22 cellular contexts compared by ENCODE assay signal in genomic region chr22:46602025-46602424, GRCh38. TPM values are rescaled to one million over a fixed set of nuclear protein-coding genes. Genes with fewer than 3 reads are reported as not detected.
DNase-seq lines count a peak whose midpoint lies in the region; ATAC-seq, FAIRE-seq and TF ChIP-seq lines count a peak whose summit lies in the region.
"Had no signal": no experiment of that assay in that cellular context is flagged by ENCODE, and none has a peak within 500 bp of the region (broad histone marks: within the 10 kb centered on the region; RNA-seq: fewer than 3 reads in every experiment).

No MANE protein-coding gene starts in this region.

- H3K9me3 Mint-ChIP-seq in stimulated activated naive CD8-positive, alpha-beta T cell treated with anti-CD3 and anti-CD28 coated beads, Interleukin-15, Interleukin-2, amounts not matched to agents 100 ng/mL and 50 ng/mL, for 24 hours: peaks cover 5% of the 10 kb centered on the region
- H3K9me3 Mint-ChIP-seq in WTC11: peaks cover 5% of the 10 kb centered on the region
- H3K9me3 Mint-ChIP-seq: activated B cell treated with CpG ODN at 0.5 μM for 24 hours; effector memory CD8-positive, alpha-beta T cell had no signal

- TF ChIP-seq CTCF in WTC11 (IDR thresholded peaks at IDR 0.05) (no peak), lower lobe of right lung (IDR thresholded peaks at IDR 0.05) (no peak), dorsolateral prefrontal cortex (IDR thresholded peaks at IDR 0.05 in 54 of 56, conservative IDR thresholded peaks at IDR 0.05 in 2 of 56; ENCODE audit: low read depth in 1 of 56, partially characterized antibody in 56 of 56) (no peak)

- H3K9me3 ChIP-seq in lower lobe of right lung: no peaks in the 10 kb centered on the region
- H3K9me3 ChIP-seq: thoracic aorta had no signal

- FAIRE-seq in urothelium cell line (lab: Jason Lieb, UNC): no peak
- FAIRE-seq: A204.1, GM18507 had no signal

- no peak for DNase-seq in stimulated activated naive CD8-positive, alpha-beta T cell treated with anti-CD3 and anti-CD28 coated beads, Interleukin-15, Interleukin-2, amounts not matched to agents 100 U/mL and 50 U/mL, for 24 hours
- DNase-seq in WTC11 (ENCODE audit: low spot score): no peak
- peak; percentile 72 for DNase-seq in lower lobe of right lung
- DNase-seq in dorsolateral prefrontal cortex: no peak
- DNase-seq in DMS114 treated with DMSO at 0.1 percent for 48 hours (lab: John Stamatoyannopoulos, UW; ENCODE audit: unreplicated experiment): no peak
- no peak for DNase-seq in urothelium cell line (ENCODE audit: low spot score)
- DNase-seq in AG08395 (ENCODE audit: low spot score): no peak
- DNase-seq: activated B cell treated with CpG ODN at 0.5 μM for 24 hours; CD4-positive, CD25-positive, alpha-beta regulatory T cell; DMS79 treated with DMSO at 0.1 percent for 48 hours; effector memory CD8-positive, alpha-beta T cell; GM23248; NCI-H1694 treated with DMSO at 0.1 percent for 48 hours; NCI-H446 treated with DMSO at 0.1 percent for 48 hours; nephron progenitor cell; SHP77; stimulated activated CD4-positive, alpha-beta T cell treated with anti-CD3 and anti-CD28 coated beads, Interleukin-12 subunit alpha, Interleukin-12 subunit beta, amount 100 ng/mL, for 4 hours; T-helper 2 cell had no signal

- no peaks in the 10 kb centered on the region for H3K27me3 ChIP-seq in lower lobe of right lung (ENCODE audit: low read depth)
- no peaks in the 10 kb centered on the region for H3K27me3 ChIP-seq in dorsolateral prefrontal cortex

- POLR2A ChIA-PET in WTC11 (lab: Charles Lee): no interaction called here

- peaks cover 38% of the 10 kb centered on the region for H3K4me1 ChIP-seq in lower lobe of right lung

- H3K27ac ChIP-seq in lower lobe of right lung (peak overlapping the region; percentile 26), dorsolateral prefrontal cortex (peak overlapping the region in 4 of 59 donors; percentile 10 to 36 (median 22))
- H3K27ac ChIP-seq: GM23248, thoracic aorta had no signal

- peaks cover 20% of the 10 kb centered on the region for H3K4me1 Mint-ChIP-seq in stimulated activated naive CD8-positive, alpha-beta T cell treated with anti-CD3 and anti-CD28 coated beads, Interleukin-15, Interleukin-2, amounts not matched to agents 100 ng/mL and 50 ng/mL, for 24 hours (ENCODE audit: low read depth)
- peaks cover 11% of the 10 kb centered on the region for H3K4me1 Mint-ChIP-seq in WTC11

- CTCF ChIA-PET in WTC11 (lab: Charles Lee): interaction anchor here (0.7 kb wide), 1 partner anchor 25 kb away, joined by 3 read pairs; no protein-coding TSS in a partner anchor

- intact Hi-C loops in lower lobe of right lung (cut with DNase I): no loop called here
- intact Hi-C loops in dorsolateral prefrontal cortex (cut with DNase I): no loop called here

- no peaks in the 10 kb centered on the region for H3K27me3 Mint-ChIP-seq in stimulated activated naive CD8-positive, alpha-beta T cell treated with anti-CD3 and anti-CD28 coated beads, Interleukin-15, Interleukin-2, amounts not matched to agents 100 ng/mL and 50 ng/mL, for 24 hours
- no peaks in the 10 kb centered on the region; the same call in 1 of the 2 replicates for H3K27me3 Mint-ChIP-seq in WTC11 (ENCODE audit: low read depth)
- H3K27me3 Mint-ChIP-seq: activated B cell treated with CpG ODN at 0.5 μM for 24 hours; CD4-positive, CD25-positive, alpha-beta regulatory T cell; effector memory CD8-positive, alpha-beta T cell had no signal

- peak overlapping the region; percentile 63 for H3K27ac Mint-ChIP-seq in stimulated activated naive CD8-positive, alpha-beta T cell treated with anti-CD3 and anti-CD28 coated beads, Interleukin-15, Interleukin-2, amounts not matched to agents 100 ng/mL and 50 ng/mL, for 24 hours
- H3K27ac Mint-ChIP-seq in WTC11: peak overlapping the region; percentile 72
- H3K27ac Mint-ChIP-seq: activated B cell treated with CpG ODN at 0.5 μM for 24 hours; CD4-positive, CD25-positive, alpha-beta regulatory T cell; effector memory CD8-positive, alpha-beta T cell; nephron progenitor cell had no signal

- H3K4me3 Mint-ChIP-seq in stimulated activated naive CD8-positive, alpha-beta T cell treated with anti-CD3 and anti-CD28 coated beads, Interleukin-15, Interleukin-2, amounts not matched to agents 100 ng/mL and 50 ng/mL, for 24 hours: no peak overlapping the region
- H3K4me3 Mint-ChIP-seq in WTC11: no peak overlapping the region
- H3K4me3 Mint-ChIP-seq: activated B cell treated with CpG ODN at 0.5 μM for 24 hours; CD4-positive, CD25-positive, alpha-beta regulatory T cell; effector memory CD8-positive, alpha-beta T cell; nephron progenitor cell had no signal

- H3K4me3 ChIP-seq in lower lobe of right lung (no peak overlapping the region), dorsolateral prefrontal cortex (no peak overlapping the region)
- H3K4me3 ChIP-seq: GM23248, thoracic aorta had no signal

- ATAC-seq in stimulated activated naive CD8-positive, alpha-beta T cell treated with anti-CD3 and anti-CD28 coated beads, Interleukin-15, Interleukin-2, amounts not matched to agents 100 U/mL and 50 U/mL, for 24 hours: no peak
- no peak for ATAC-seq in WTC11
- peak; percentile 40 to 61 for ATAC-seq in lower lobe of right lung
- ATAC-seq: effector memory CD8-positive, alpha-beta T cell had no signal

- H3K36me3 ChIP-seq in lower lobe of right lung: no peaks in the 10 kb centered on the region
- H3K36me3 ChIP-seq: thoracic aorta had no signal

- H3K36me3 Mint-ChIP-seq in stimulated activated naive CD8-positive, alpha-beta T cell treated with anti-CD3 and anti-CD28 coated beads, Interleukin-15, Interleukin-2, amounts not matched to agents 100 ng/mL and 50 ng/mL, for 24 hours (ENCODE audit: low read depth): no peaks in the 10 kb centered on the region
- peaks cover 7% of the 10 kb centered on the region for H3K36me3 Mint-ChIP-seq in WTC11
- H3K36me3 Mint-ChIP-seq: CD4-positive, CD25-positive, alpha-beta regulatory T cell had no signal

TF ChIP-seq in WTC11, 78 proteins besides CTCF, POLR2A, EP300 and RAD21:
- TF ChIP-seq MYBL2 (CRISPR knock-in tag; IDR thresholded peaks at IDR 0.05): no peak
- TF ChIP-seq GTF2I (CRISPR knock-in tag; conservative IDR thresholded peaks at IDR 0.05): no peak
- TF ChIP-seq MAX (CRISPR knock-in tag; IDR thresholded peaks at IDR 0.05): no peak
- no peak for TF ChIP-seq ZNF263 (CRISPR knock-in tag; IDR thresholded peaks at IDR 0.05; ENCODE audit: low read depth)
- TF ChIP-seq ZNF512 (CRISPR knock-in tag; IDR thresholded peaks at IDR 0.05; ENCODE audit: borderline replicate concordance): no peak

RNA-seq across cellular contexts. Expression of gene GRAMD4, which starts 18.2 kb away (rescaled TPM):
- 32.8 to 41.0 TPM (median 33.1 TPM) in 3 replicates for total RNA-seq in WTC11 (2021)
- 58.1 TPM for total RNA-seq in lower lobe of right lung
- total RNA-seq in dorsolateral prefrontal cortex: 10 to 100 TPM; 33.2 to 89.6 (median 61.9) TPM

Comparison
In these comparisons a context has a peak if more than half of its experiments do, and no peak if none do; other contexts are left out.
1. ATAC-seq: peak in lower lobe of right lung (2 of 2); none in stimulated activated naive CD8-positive, alpha-beta T cell treated with anti-CD3 and anti-CD28 coated beads, Interleukin-15, Interleukin-2, amounts not matched to agents 100 U/mL and 50 U/mL, for 24 hours (single experiment) and WTC11 (single experiment).